ENCODE assay signal across 1 cellular context in genomic region chr12:108311605-108312004, GRCh38.
TF ChIP-seq lines count a peak whose summit lies in the region.

No MANE protein-coding gene starts in this region.

TF ChIP-seq in H1, 55 proteins besides CTCF, POLR2A, EP300 and RAD21:
- TF ChIP-seq POLR2AphosphoS5 (IDR thresholded peaks at IDR 0.05; ENCODE audit: low read depth, low read length) (no peak), GABPA (IDR thresholded peaks at IDR 0.05; ENCODE audit: borderline replicate concordance, insufficient read depth, low read length) (no peak), KDM1A (IDR thresholded peaks at IDR 0.05; ENCODE audit: borderline replicate concordance, low read length) (no peak), MAFK (IDR thresholded peaks at IDR 0.05; ENCODE audit: low read depth, low read length) (no peak), JUND (IDR thresholded peaks at IDR 0.05; ENCODE audit: low read length) (no peak), MAX (IDR thresholded peaks at IDR 0.05) (no peak), ASH2L (IDR thresholded peaks at IDR 0.05; ENCODE audit: low read length) (no peak), HDAC6 (IDR thresholded peaks at IDR 0.05; ENCODE audit: low read depth, low read length) (no peak), TEAD4 (IDR thresholded peaks at IDR 0.05; ENCODE audit: low read depth, low read length) (no peak), GTF2F1 (IDR thresholded peaks at IDR 0.05; ENCODE audit: borderline replicate concordance, low read depth, low read length) (no peak), SAP30 (IDR thresholded peaks at IDR 0.05; ENCODE audit: insufficient read depth, insufficient replicate concordance, low read length) (no peak), KDM4A (IDR thresholded peaks at IDR 0.05; ENCODE audit: low read depth, low read length, severe bottlenecking) (no peak), NANOG (IDR thresholded peaks at IDR 0.05; ENCODE audit: insufficient read depth, low read depth, low read length, poor library complexity, severe bottlenecking) (no peak), ZNF274 (IDR thresholded peaks at IDR 0.05; ENCODE audit: borderline replicate concordance, extremely low read depth, low read length) (no peak), RFX5 (IDR thresholded peaks at IDR 0.05; ENCODE audit: borderline replicate concordance, low read depth, low read length) (no peak), CHD7 (IDR thresholded peaks at IDR 0.05; ENCODE audit: insufficient replicate concordance, low read length) (no peak), BACH1 (IDR thresholded peaks at IDR 0.05; ENCODE audit: low read length) (no peak), PHF8 (conservative IDR thresholded peaks at IDR 0.05; ENCODE audit: low read depth, low read length) (no peak), CBX8 (IDR thresholded peaks at IDR 0.05; ENCODE audit: borderline replicate concordance, low read depth, low read length) (no peak)
